ENCODE assay signal across 17 cellular contexts in genomic region chr6:30206152-30206551, GRCh38. TPM values are rescaled to one million over a fixed set of nuclear protein-coding genes. Genes with fewer than 3 reads are reported as not detected.
DNase-seq lines count a peak whose midpoint lies in the region; ATAC-seq and TF ChIP-seq lines count a peak whose summit lies in the region.
"Had no signal": no experiment of that assay in that cellular context is flagged by ENCODE, and none has a peak within 500 bp of the region (broad histone marks: within the 10 kb centered on the region; RNA-seq: fewer than 3 reads in every experiment).

No MANE protein-coding gene starts in this region.

- H3K36me3 Mint-ChIP-seq in HFFc6 (ENCODE audit: low read depth): no peaks in the 10 kb centered on the region
- peaks cover 50% of the 10 kb centered on the region for H3K36me3 Mint-ChIP-seq in CD8-positive, alpha-beta T cell

- intact Hi-C loops in lower lobe of right lung (cut with DNase I): no loop called here
- intact Hi-C loops in tibial artery (cut with DNase I; ENCODE audit: low total_unique reads): no loop called here
- intact Hi-C loops in CD8-positive, alpha-beta T cell (cut with DNase I, micrococcal nuclease): no loop called here

- POLR2A ChIA-PET in CD8-positive, alpha-beta T cell (lab: Charles Lee): interaction anchor here (1.3 kb wide), 1 partner anchor 10 kb away, joined by 4 read pairs; no protein-coding TSS in a partner anchor

- ATAC-seq in lower lobe of right lung (no peak), HG03469 (IDR thresholded peaks at IDR 0.05; ENCODE audit: unreplicated experiment) (no peak), GM18868 (IDR thresholded peaks at IDR 0.05; ENCODE audit: unreplicated experiment) (no peak)
- no peak for ATAC-seq in CD8-positive, alpha-beta T cell
- ATAC-seq: activated CD8-positive, alpha-beta T cell treated with anti-CD3 and anti-CD28 coated beads for 36 hours had no signal

- peaks cover 52% of the 10 kb centered on the region for H3K4me1 Mint-ChIP-seq in HFFc6 (ENCODE audit: low read depth)
- H3K4me1 Mint-ChIP-seq in CD8-positive, alpha-beta T cell (ENCODE audit: low read depth): peaks cover 79% of the 10 kb centered on the region

- no peak overlapping the region for H3K4me3 Mint-ChIP-seq in HFFc6
- H3K4me3 Mint-ChIP-seq in CD8-positive, alpha-beta T cell: no peak overlapping the region
- H3K4me3 Mint-ChIP-seq: activated CD8-positive, alpha-beta T cell treated with anti-CD3 and anti-CD28 coated beads for 36 hours; activated naive CD4-positive, alpha-beta T cell treated with anti-CD3 and anti-CD28 coated beads, Interleukin-2, amount 50 U/mL, for 24 hours; T-helper 1 cell treated with Interleukin-12 subunit alpha and Interleukin-12 subunit beta and Interleukin-4 antibody, amounts not matched to agents 30 μg/mL and 1 μg/mL, for 36 hours had no signal

- H3K36me3 ChIP-seq in lower lobe of right lung: no peaks in the 10 kb centered on the region
- H3K36me3 ChIP-seq in tibial artery: peaks cover 0 to under 1% (median 0%) of the 10 kb centered on the region in 3 donors
- H3K36me3 ChIP-seq in CD8-positive, alpha-beta T cell (ENCODE audit: insufficient read depth, low read length): no peaks in the 10 kb centered on the region

- TF ChIP-seq CTCF in HFFc6 (IDR thresholded peaks at IDR 0.05) (peak; percentile 27; the same call in 1 of the 2 replicates), choroid plexus epithelial cell (conservative IDR thresholded peaks at IDR 0.05; ENCODE audit: low read depth, low read length) (no peak), lower lobe of right lung (IDR thresholded peaks at IDR 0.05) (no peak), tibial artery (IDR thresholded peaks at IDR 0.05) (no peak)
- TF ChIP-seq CTCF in CD8-positive, alpha-beta T cell (IDR thresholded peaks at IDR 0.05): no peak

- no peaks in the 10 kb centered on the region for H3K9me3 ChIP-seq in lower lobe of right lung
- no peaks in the 10 kb centered on the region for H3K9me3 ChIP-seq in tibial artery
- no peaks in the 10 kb centered on the region for H3K9me3 ChIP-seq in CD8-positive, alpha-beta T cell (ENCODE audit: low read length)
- H3K9me3 ChIP-seq: heart left ventricle, pancreas had no signal

- H3K27me3 Mint-ChIP-seq in HFFc6 (ENCODE audit: insufficient read depth): peaks cover 2% of the 10 kb centered on the region; the same call in 1 of the 2 replicates
- no peaks in the 10 kb centered on the region for H3K27me3 Mint-ChIP-seq in CD8-positive, alpha-beta T cell (ENCODE audit: low read depth)
- H3K27me3 Mint-ChIP-seq: activated CD8-positive, alpha-beta T cell treated with anti-CD3 and anti-CD28 coated beads for 36 hours; activated naive CD4-positive, alpha-beta T cell treated with anti-CD3 and anti-CD28 coated beads, Interleukin-2, amount 50 U/mL, for 24 hours had no signal

- H3K27me3 ChIP-seq in lower lobe of right lung (ENCODE audit: low read depth): no peaks in the 10 kb centered on the region
- no peaks in the 10 kb centered on the region for H3K27me3 ChIP-seq in tibial artery
- no peaks in the 10 kb centered on the region for H3K27me3 ChIP-seq in CD8-positive, alpha-beta T cell (ENCODE audit: insufficient read depth, low read length)
- H3K27me3 ChIP-seq: heart left ventricle, pancreas had no signal

- H3K27ac ChIP-seq in lower lobe of right lung (peak overlapping the region; percentile 66), tibial artery (no peak overlapping the region)
- H3K27ac ChIP-seq in CD8-positive, alpha-beta T cell (ENCODE audit: low read depth, low read length): no peak overlapping the region
- H3K27ac ChIP-seq: KMS-11 had no signal

- H3K4me3 ChIP-seq in choroid plexus epithelial cell (ENCODE audit: low read depth, low read length) (no peak overlapping the region), lower lobe of right lung (no peak overlapping the region), tibial artery (no peak overlapping the region)
- no peak overlapping the region for H3K4me3 ChIP-seq in CD8-positive, alpha-beta T cell (ENCODE audit: low read depth, low read length)
- H3K4me3 ChIP-seq: heart left ventricle, pancreas had no signal

- peak overlapping the region; percentile 64 for H3K27ac Mint-ChIP-seq in HFFc6
- no peak overlapping the region for H3K27ac Mint-ChIP-seq in CD8-positive, alpha-beta T cell
- H3K27ac Mint-ChIP-seq: activated CD8-positive, alpha-beta T cell treated with anti-CD3 and anti-CD28 coated beads for 36 hours; activated naive CD4-positive, alpha-beta T cell treated with anti-CD3 and anti-CD28 coated beads, Interleukin-2, amount 50 U/mL, for 24 hours; T-helper 1 cell treated with Interleukin-12 subunit alpha and Interleukin-12 subunit beta and Interleukin-4 antibody, amounts not matched to agents 30 μg/mL and 1 μg/mL, for 36 hours had no signal

- H3K9me3 Mint-ChIP-seq in HFFc6: no peaks in the 10 kb centered on the region
- no peaks in the 10 kb centered on the region for H3K9me3 Mint-ChIP-seq in CD8-positive, alpha-beta T cell
- H3K9me3 Mint-ChIP-seq: activated CD8-positive, alpha-beta T cell treated with anti-CD3 and anti-CD28 coated beads for 36 hours; activated naive CD4-positive, alpha-beta T cell treated with anti-CD3 and anti-CD28 coated beads, Interleukin-2, amount 50 U/mL, for 24 hours; T-helper 1 cell treated with Interleukin-12 subunit alpha and Interleukin-12 subunit beta and Interleukin-4 antibody, amounts not matched to agents 30 μg/mL and 1 μg/mL, for 36 hours had no signal

- peaks cover 68% of the 10 kb centered on the region for H3K4me1 ChIP-seq in lower lobe of right lung
- H3K4me1 ChIP-seq in tibial artery: peaks cover 0 to 39% (median 17%) of the 10 kb centered on the region in 4 donors
- peaks cover 33% of the 10 kb centered on the region for H3K4me1 ChIP-seq in CD8-positive, alpha-beta T cell (ENCODE audit: insufficient read depth, low read length)

- CTCF ChIA-PET in CD8-positive, alpha-beta T cell (lab: Charles Lee): interaction anchor here (1.2 to 8.7 kb wide), 4 partner anchors 9 to 75 kb away, joined by 3 to 41 read pairs (median 4); no protein-coding TSS in a partner anchor

- peak; percentile 43 for DNase-seq in AG08396 (ENCODE audit: low spot score)
- DNase-seq in HFFc6: peak; percentile 14
- DNase-seq in choroid plexus epithelial cell (ENCODE audit: low read depth): peak; percentile 27
- no peak for DNase-seq in lower lobe of right lung
- DNase-seq in tibial artery: no peak
- no peak for DNase-seq in CD8-positive, alpha-beta T cell
- DNase-seq: activated CD8-positive, alpha-beta T cell treated with anti-CD3 and anti-CD28 coated beads for 36 hours; heart left ventricle; pancreas had no signal

RNA-seq across cellular contexts. Expression of gene TRIM26, which starts 7.1 kb away (rescaled TPM):
- 10 to 100 TPM; 29.4 to 34.4 (median 32.2) TPM for total RNA-seq in HFFc6 (2021; fragmentation: NEBNext Ultra II Directional; extraction: Animal tissue kit (Norgen Biotek cat#: 25700))
- total RNA-seq in lower lobe of right lung: 46.0 TPM
- total RNA-seq in CD8-positive, alpha-beta T cell: 10 to 100 TPM; 54.8 to 56.8 TPM

RNA-seq across cellular contexts. Expression of gene TRIM15, which starts 42.8 kb away (rescaled TPM):
- not detected for total RNA-seq in HFFc6 (2021; fragmentation: NEBNext Ultra II Directional; extraction: Animal tissue kit (Norgen Biotek cat#: 25700))
- total RNA-seq in lower lobe of right lung: not detected
- not detected for total RNA-seq in CD8-positive, alpha-beta T cell
- total RNA-seq: activated CD8-positive, alpha-beta T cell treated with anti-CD3 and anti-CD28 coated beads for 36 hours; dermis microvascular lymphatic vessel endothelial cell; heart left ventricle; lung microvascular endothelial cell; OCI-LY7 had no signal

RNA-seq across cellular contexts. Expression of gene TRIM10, which starts 45.1 kb away (rescaled TPM):
- total RNA-seq in HFFc6 (2021; fragmentation: NEBNext Ultra II Directional; extraction: Animal tissue kit (Norgen Biotek cat#: 25700)): not detected
- total RNA-seq in lower lobe of right lung: not detected
- total RNA-seq in CD8-positive, alpha-beta T cell: not detected
- total RNA-seq: activated CD8-positive, alpha-beta T cell treated with anti-CD3 and anti-CD28 coated beads for 36 hours; dermis microvascular lymphatic vessel endothelial cell; heart left ventricle; OCI-LY7 had no signal

Comparison
In these comparisons a context has a peak if more than half of its experiments do, and no peak if none do; other contexts are left out.
1. DNase-seq: peak in AG08396 (single experiment), HFFc6 (single experiment) and choroid plexus epithelial cell (single experiment); none in lower lobe of right lung (single experiment), tibial artery (0 of 2) and CD8-positive, alpha-beta T cell (0 of 7).